Comparison of ENCODE assay signal across 31 cellular contexts in the genomic region with DNA sequence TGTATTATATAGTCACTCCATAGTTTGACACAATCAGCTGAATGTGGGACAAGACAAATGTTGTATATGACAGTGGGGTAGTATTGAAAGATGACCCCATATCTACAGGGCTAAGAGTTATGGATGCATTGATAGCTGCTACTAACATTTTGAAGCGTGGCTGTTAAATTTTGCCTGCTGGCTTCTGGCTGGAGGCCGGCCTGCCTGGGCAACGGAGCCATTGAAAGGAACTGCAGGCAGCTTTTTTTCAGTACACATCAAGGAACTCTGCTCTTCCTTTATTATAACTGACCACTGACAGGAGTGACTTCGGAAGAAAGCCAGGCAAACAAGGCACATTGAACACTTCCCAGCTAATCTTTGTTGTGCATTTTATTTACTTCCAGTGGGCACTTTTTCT.
"Had no signal": no experiment of that assay in that cellular context is flagged by ENCODE, and none has a peak within 500 bp of the region (broad histone marks: within the 10 kb centered on the region; RNA-seq: fewer than 3 reads in every experiment).

No MANE protein-coding gene starts in this region.

- H3K27me3 ChIP-seq: ovary, right lobe of liver, testis, uterus had no signal

- H3K36me3 ChIP-seq: neutrophil, ovary, right lobe of liver, sigmoid colon, suprapubic skin, tibial artery, transverse colon, upper lobe of right lung, uterus had no signal

- H3K36me3 Mint-ChIP-seq: naive thymus-derived CD4-positive, alpha-beta T cell; natural killer cell; stimulated activated memory B cell treated with anti-CD40 and anti-IgM and Interleukin-4, amounts not matched to agents 10 μg/mL and 1 μg/mL and 100 μg/mL, for 72 hours; type B pancreatic cell had no signal

- ATAC-seq: naive thymus-derived CD4-positive, alpha-beta T cell; natural killer cell; psoas muscle; right cardiac atrium; right lobe of liver; stimulated activated memory B cell treated with anti-CD40 and anti-IgM and Interleukin-4, amounts not matched to agents 10 μg/mL and 1 μg/mL and 100 μg/mL, for 72 hours; stimulated activated naive CD8-positive, alpha-beta T cell treated with anti-CD3 and anti-CD28 coated beads, Interleukin-15, amount 100 ng/mL, for 72 hours; stimulated activated naive CD8-positive, alpha-beta T cell treated with anti-CD3 and anti-CD28 coated beads, Interleukin-15, Interleukin-2, amounts not matched to agents 100 U/mL and 50 U/mL, for 24 hours; upper lobe of right lung had no signal

- H3K4me3 Mint-ChIP-seq: naive thymus-derived CD4-positive, alpha-beta T cell; natural killer cell; nephron; stimulated activated memory B cell treated with anti-CD40 and anti-IgM and Interleukin-4, amounts not matched to agents 10 μg/mL and 1 μg/mL and 100 μg/mL, for 72 hours; stimulated activated naive CD8-positive, alpha-beta T cell treated with anti-CD3 and anti-CD28 coated beads, Interleukin-15, amount 100 ng/mL, for 72 hours; type B pancreatic cell had no signal

- H3K9me3 Mint-ChIP-seq: natural killer cell; nephron; stimulated activated memory B cell treated with anti-CD40 and anti-IgM and Interleukin-4, amounts not matched to agents 10 μg/mL and 1 μg/mL and 100 μg/mL, for 72 hours; stimulated activated naive CD8-positive, alpha-beta T cell treated with anti-CD3 and anti-CD28 coated beads, Interleukin-15, amount 100 ng/mL, for 72 hours; type B pancreatic cell had no signal

- DNase-seq: naive thymus-derived CD4-positive, alpha-beta T cell; natural killer cell; nucleus accumbens; ovary; posterior cingulate gyrus; psoas muscle; right cardiac atrium; right lobe of liver; sigmoid colon; small intestine; stimulated activated CD4-positive, alpha-beta T cell treated with anti-CD3 and anti-CD28 coated beads, Interleukin-15, amount 100 ng/mL, for 24 hours; stimulated activated CD4-positive, alpha-beta T cell treated with anti-CD3 and anti-CD28 coated beads, Interleukin-2, amount 100 ng/mL, for 24 hours; stimulated activated CD4-positive, alpha-beta T cell treated with anti-CD3 and anti-CD28 coated beads, Interleukin-4, amount 100 ng/mL, for 1 hour; stimulated activated CD4-positive, alpha-beta T cell treated with anti-CD3 and anti-CD28 coated beads, Interleukin-4, amount 100 ng/mL, for 4 hours; stimulated activated CD8-positive, alpha-beta memory T cell treated with anti-CD3 and anti-CD28 coated beads, Interleukin-4, amount 100 ng/mL, for 48 hours; stimulated activated naive CD4-positive, alpha-beta T cell; stimulated activated naive CD8-positive, alpha-beta T cell treated with anti-CD3 and anti-CD28 coated beads, Interleukin-15, amount 100 ng/mL, for 72 hours; stimulated activated naive CD8-positive, alpha-beta T cell treated with anti-CD3 and anti-CD28 coated beads, Interleukin-15, Interleukin-2, amounts not matched to agents 100 U/mL and 50 U/mL, for 24 hours; substantia nigra; testis; tibial artery; transverse colon; upper lobe of right lung; uterus had no signal

- H3K4me1 Mint-ChIP-seq: natural killer cell; nephron; stimulated activated memory B cell treated with anti-CD40 and anti-IgM and Interleukin-4, amounts not matched to agents 10 μg/mL and 1 μg/mL and 100 μg/mL, for 72 hours; stimulated activated naive CD8-positive, alpha-beta T cell treated with anti-CD3 and anti-CD28 coated beads, Interleukin-15, amount 100 ng/mL, for 72 hours had no signal

- H3K9me3 ChIP-seq: neutrophil, psoas muscle, right lobe of liver, sigmoid colon, suprapubic skin, testis, tibial artery, transverse colon, upper lobe of right lung, uterus had no signal

- H3K27ac Mint-ChIP-seq: naive thymus-derived CD4-positive, alpha-beta T cell; natural killer cell; nephron; progenitor cell of endocrine pancreas; stimulated activated memory B cell treated with anti-CD40 and anti-IgM and Interleukin-4, amounts not matched to agents 10 μg/mL and 1 μg/mL and 100 μg/mL, for 72 hours; stimulated activated naive CD8-positive, alpha-beta T cell treated with anti-CD3 and anti-CD28 coated beads, Interleukin-15, amount 100 ng/mL, for 72 hours; type B pancreatic cell had no signal

- H3K4me1 ChIP-seq: parathyroid adenoma, psoas muscle, right lobe of liver, sigmoid colon, suprapubic skin, testis, tibial artery, transverse colon, upper lobe of right lung, uterus had no signal

- H3K4me3 ChIP-seq: ovary, psoas muscle, right lobe of liver, sigmoid colon, suprapubic skin, testis, tibial artery, transverse colon, upper lobe of right lung, uterus had no signal
